8 cellular contexts compared by ENCODE assay signal in the genomic region with DNA sequence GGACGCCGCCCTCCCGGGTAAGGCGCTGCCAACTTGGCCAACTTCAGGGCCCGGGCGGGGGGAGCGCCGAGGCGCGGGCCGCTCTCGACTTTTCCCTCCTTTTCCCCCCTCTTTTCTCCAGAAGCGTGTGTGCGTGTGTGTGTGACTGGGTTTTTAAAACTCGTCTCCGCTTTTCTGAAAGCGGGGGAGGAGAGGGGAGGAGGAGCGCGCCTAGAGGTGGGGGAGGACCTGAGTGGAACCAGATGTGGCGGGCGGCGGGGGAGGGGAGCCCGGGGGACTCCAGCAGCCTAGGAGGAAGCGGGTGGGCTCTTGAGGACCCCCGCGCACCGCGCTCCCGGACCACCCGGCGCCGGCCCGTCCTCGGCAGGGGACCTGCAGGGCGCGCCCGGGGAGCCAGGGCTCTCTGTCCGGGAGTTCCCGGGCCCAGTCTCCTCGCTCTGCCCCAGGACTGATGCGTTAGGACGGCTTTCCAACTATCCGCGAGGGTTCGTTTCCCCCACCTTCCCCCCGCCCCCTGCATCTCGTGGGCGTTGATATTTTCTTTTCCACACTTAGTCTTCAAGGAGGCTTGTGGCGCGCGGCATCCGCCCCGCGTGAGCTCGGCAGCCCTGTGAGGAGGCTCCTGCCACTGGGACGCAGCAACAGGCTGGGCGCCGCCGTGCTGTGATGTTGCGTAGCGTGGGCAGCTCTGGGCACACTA. TPM values are rescaled to one million over a fixed set of nuclear protein-coding genes. Genes with fewer than 3 reads are reported as not detected.
DNase-seq lines count a peak whose midpoint lies in the region; ATAC-seq and TF ChIP-seq lines count a peak whose summit lies in the region.

No MANE protein-coding gene starts in this region.

- CTCF ChIA-PET in CD4-positive, alpha-beta memory T cell (lab: Charles Lee; ENCODE audit: partially characterized antibody): no interaction called here
- CTCF ChIA-PET in activated CD4-positive, alpha-beta memory T cell treated with anti-CD3 and anti-CD28 coated beads for 36 hours (lab: Charles Lee): interaction anchor here (1.1 kb wide), 2 partner anchors 9 to 44 kb away, joined by 3 to 5 read pairs; no protein-coding TSS in a partner anchor

- no peaks in the 10 kb centered on the region for H3K36me3 ChIP-seq in CD4-positive, alpha-beta memory T cell (ENCODE audit: insufficient read depth, low read length)
- no peaks in the 10 kb centered on the region for H3K36me3 ChIP-seq in esophagus squamous epithelium
- H3K36me3 ChIP-seq in thymus (ENCODE audit: control insufficient read depth, insufficient read depth): no peaks in the 10 kb centered on the region

- peaks cover 9 to 26% (median 17%) of the 10 kb centered on the region in 4 donors for H3K4me1 Mint-ChIP-seq in CD4-positive, alpha-beta memory T cell
- peaks cover 15% of the 10 kb centered on the region for H3K4me1 Mint-ChIP-seq in activated CD4-positive, alpha-beta memory T cell treated with anti-CD3 and anti-CD28 coated beads for 36 hours (ENCODE audit: low read depth)
- H3K4me1 Mint-ChIP-seq in natural killer cell: peaks cover 5 to 7% of the 10 kb centered on the region in 2 donors

- peak in 1 of 5 donors; percentile 11 for DNase-seq in CD4-positive, alpha-beta memory T cell
- DNase-seq in activated CD4-positive, alpha-beta memory T cell treated with anti-CD3 and anti-CD28 coated beads for 36 hours: peak; percentile 58
- no peak for DNase-seq in esophagus squamous epithelium (lab: John Stamatoyannopoulos, UW)
- no peak for DNase-seq in natural killer cell

- 0 to 3% methylated on average over 1 to 8 of the region's 61 CpGs for WGBS in esophagus squamous epithelium, 2 donors
- under 1% methylated on average over 61 of the region's 61 CpGs for WGBS in thymus

- peak overlapping the region; percentile 78 to 91 (median 86) for H3K4me3 Mint-ChIP-seq in CD4-positive, alpha-beta memory T cell
- peak overlapping the region; percentile 78 for H3K4me3 Mint-ChIP-seq in activated CD4-positive, alpha-beta memory T cell treated with anti-CD3 and anti-CD28 coated beads for 36 hours
- H3K4me3 Mint-ChIP-seq in natural killer cell: peak overlapping the region; percentile 73

- H3K27ac ChIP-seq in CD4-positive, alpha-beta memory T cell (ENCODE audit: low read depth, low read length): no peak overlapping the region
- H3K27ac ChIP-seq in esophagus squamous epithelium: peak overlapping the region; percentile 86 to 94 (median 90)
- H3K27ac ChIP-seq in thymus (ENCODE audit: low read depth): peak overlapping the region; percentile 56

- H3K27ac Mint-ChIP-seq in CD4-positive, alpha-beta memory T cell: peak overlapping the region in 4 of 7 donors; percentile 33 to 78 (median 47)
- peak overlapping the region; percentile 74 for H3K27ac Mint-ChIP-seq in activated CD4-positive, alpha-beta memory T cell treated with anti-CD3 and anti-CD28 coated beads for 36 hours
- H3K27ac Mint-ChIP-seq in natural killer cell: no peak overlapping the region

- peak in 2 of 4 donors; percentile 12 to 31 for TF ChIP-seq POLR2A in esophagus squamous epithelium (IDR thresholded peaks at IDR 0.05)

- H3K9me3 Mint-ChIP-seq in CD4-positive, alpha-beta memory T cell: no peaks in the 10 kb centered on the region
- H3K9me3 Mint-ChIP-seq in activated CD4-positive, alpha-beta memory T cell treated with anti-CD3 and anti-CD28 coated beads for 36 hours: no peaks in the 10 kb centered on the region
- H3K9me3 Mint-ChIP-seq in natural killer cell: no peaks in the 10 kb centered on the region

- peak; percentile 23 for ATAC-seq in HG03025 (IDR thresholded peaks at IDR 0.05; ENCODE audit: low FRiP score, unreplicated experiment)
- peak in 1 of 3 donors; percentile 37 for ATAC-seq in natural killer cell
- ATAC-seq in HG02840 (IDR thresholded peaks at IDR 0.05; ENCODE audit: low FRiP score, unreplicated experiment): no peak
- no peak for ATAC-seq in GM18873 (IDR thresholded peaks at IDR 0.05; ENCODE audit: low FRiP score, unreplicated experiment)

- POLR2A ChIA-PET in CD4-positive, alpha-beta memory T cell (lab: Charles Lee; ENCODE audit: partially characterized antibody): interaction anchor here (0.8 kb wide), 1 partner anchor 20 kb away, joined by 3 read pairs; no protein-coding TSS in a partner anchor
- POLR2A ChIA-PET in activated CD4-positive, alpha-beta memory T cell treated with anti-CD3 and anti-CD28 coated beads for 36 hours (lab: Charles Lee): interaction anchor here (1.1 kb wide), 1 partner anchor 25 kb away, joined by 3 read pairs; no protein-coding TSS in a partner anchor

- intact Hi-C loops in CD4-positive, alpha-beta memory T cell (cut with micrococcal nuclease): no loop called here
- intact Hi-C loops in activated CD4-positive, alpha-beta memory T cell treated with anti-CD3 and anti-CD28 coated beads for 36 hours (cut with micrococcal nuclease): loop anchor here (2.0 kb wide), 1 partner anchor 25 kb away; no protein-coding TSS in a partner anchor
- intact Hi-C loops in esophagus squamous epithelium (cut with DNase I): no loop called here
- intact Hi-C loops in natural killer cell (cut with micrococcal nuclease): no loop called here

- no peaks in the 10 kb centered on the region for H3K27me3 ChIP-seq in CD4-positive, alpha-beta memory T cell (ENCODE audit: insufficient read depth, low read length)
- peaks cover 0 to 34% (median 0%) of the 10 kb centered on the region in 4 donors for H3K27me3 ChIP-seq in esophagus squamous epithelium
- no peaks in the 10 kb centered on the region for H3K27me3 ChIP-seq in thymus (ENCODE audit: control insufficient read depth, insufficient read depth)

- H3K4me3 ChIP-seq in CD4-positive, alpha-beta memory T cell (ENCODE audit: low read length in 2 of 2): peak overlapping the region in 1 of 2 donors; percentile 41
- H3K4me3 ChIP-seq in esophagus squamous epithelium: peak overlapping the region; percentile 59 to 84 (median 66)
- peak overlapping the region; percentile 70 for H3K4me3 ChIP-seq in thymus (ENCODE audit: low read length)

- peaks cover 5 to 10% of the 10 kb centered on the region in 2 donors for H3K27me3 Mint-ChIP-seq in CD4-positive, alpha-beta memory T cell
- H3K27me3 Mint-ChIP-seq in activated CD4-positive, alpha-beta memory T cell treated with anti-CD3 and anti-CD28 coated beads for 36 hours: peaks cover 13% of the 10 kb centered on the region
- peaks cover 23 to 29% of the 10 kb centered on the region in 2 donors for H3K27me3 Mint-ChIP-seq in natural killer cell (ENCODE audit: low read depth in 2 of 2)

- peaks cover 12% of the 10 kb centered on the region for H3K4me1 ChIP-seq in CD4-positive, alpha-beta memory T cell (ENCODE audit: insufficient read depth, low read length)
- H3K4me1 ChIP-seq in esophagus squamous epithelium (peaks cover 35 to 78% (median 41%) of the 10 kb centered on the region in 3 donors), thymus (ENCODE audit: control insufficient read depth, insufficient read depth, low read length) (peaks cover 15% of the 10 kb centered on the region)

- H3K9me3 ChIP-seq in CD4-positive, alpha-beta memory T cell (ENCODE audit: control insufficient read depth in 1 of 2, low read length in 2 of 2): no peaks in the 10 kb centered on the region
- no peaks in the 10 kb centered on the region for H3K9me3 ChIP-seq in esophagus squamous epithelium
- no peaks in the 10 kb centered on the region for H3K9me3 ChIP-seq in thymus (ENCODE audit: control insufficient read depth)

- peaks cover 0 to 2% of the 10 kb centered on the region in 2 donors for H3K36me3 Mint-ChIP-seq in CD4-positive, alpha-beta memory T cell
- H3K36me3 Mint-ChIP-seq in activated CD4-positive, alpha-beta memory T cell treated with anti-CD3 and anti-CD28 coated beads for 36 hours: peaks cover 3% of the 10 kb centered on the region
- H3K36me3 Mint-ChIP-seq in natural killer cell: no peaks in the 10 kb centered on the region

- no peak for TF ChIP-seq CTCF in esophagus squamous epithelium (IDR thresholded peaks at IDR 0.05)
- TF ChIP-seq CTCF in natural killer cell (IDR thresholded peaks at IDR 0.05): no peak

RNA-seq across cellular contexts. Expression of gene MRC2, which starts 0.6 kb away (rescaled TPM):
- 1 to 10 TPM; 6.7 to 8.7 TPM for total RNA-seq in CD4-positive, alpha-beta memory T cell
- polyA plus RNA-seq in CD4-positive, alpha-beta memory T cell: under 1 TPM in 1 of 2 donors, not detected in 1; 0.71 TPM
- 10 to 100 TPM; 11.2 to 12.5 TPM for total RNA-seq in activated CD4-positive, alpha-beta memory T cell treated with anti-CD3 and anti-CD28 coated beads for 36 hours
- total RNA-seq in esophagus squamous epithelium (10 to 100 TPM; 38.8 to 64.7 (median 61.6) TPM), natural killer cell (under 1 TPM; 0.23 to 0.54 (median 0.50) TPM)
- polyA plus RNA-seq in thymus: 14.5 TPM

Comparison
In these comparisons a context has a peak if more than half of its experiments do, and no peak if none do; other contexts are left out.
1. H3K27ac Mint-ChIP-seq: peak in CD4-positive, alpha-beta memory T cell (4 of 7) and activated CD4-positive, alpha-beta memory T cell treated with anti-CD3 and anti-CD28 coated beads for 36 hours (single experiment); none in natural killer cell (0 of 2).
2. RNA of gene MRC2, which starts 0.6 kb away (total RNA-seq): 38.8 to 64.7 TPM in esophagus squamous epithelium, 11.2 to 12.5 TPM in activated CD4-positive, alpha-beta memory T cell treated with anti-CD3 and anti-CD28 coated beads for 36 hours and 6.7 to 8.7 TPM in CD4-positive, alpha-beta memory T cell; 0.23 to 0.54 TPM in natural killer cell; every median in the first group is over 4 times any median in the second.
3. Peak in every context shown above with its lines, with median percentiles within 50 percentile points of each other: H3K4me3 Mint-ChIP-seq.